18 cellular contexts compared by ENCODE assay signal in genomic region chr2:8254791-8255447, GRCh38.
DNase-seq lines count a peak whose midpoint lies in the region; FAIRE-seq and TF ChIP-seq lines count a peak whose summit lies in the region.
"Had no signal": no experiment of that assay in that cellular context is flagged by ENCODE, and none has a peak within 500 bp of the region (broad histone marks: within the 10 kb centered on the region; RNA-seq: fewer than 3 reads in every experiment).

No MANE protein-coding gene starts in this region.

- H3F3A ChIP-seq in MM.1S (ENCODE audit: insufficient read depth, low read length) = no peaks in the 10 kb centered on the region

- H3K4me3 Mint-ChIP-seq in dendritic cell treated with granulocyte-macrophage colony-stimulating factor and Interleukin-4, amounts not matched to agents 40 ng/mL and 50 ng/mL, for 4 days = no peak overlapping the region
- H3K4me3 Mint-ChIP-seq: CD4-positive, alpha-beta T cell had no signal

- peak overlapping the region; percentile 8 for H3K27ac Mint-ChIP-seq in dendritic cell treated with granulocyte-macrophage colony-stimulating factor and Interleukin-4, amounts not matched to agents 40 ng/mL and 50 ng/mL, for 4 days
- H3K27ac Mint-ChIP-seq: CD4-positive, alpha-beta T cell had no signal

- TF ChIP-seq CTCF in MM.1S (IDR thresholded peaks at IDR 0.05; ENCODE audit: low read length) = no peak

- H3K4me2 ChIP-seq in MM.1S (ENCODE audit: low read depth, low read length) = no peak overlapping the region
- H3K4me2 ChIP-seq: A549 had no signal

- peaks cover 9% of the 10 kb centered on the region for H3K36me3 Mint-ChIP-seq in dendritic cell treated with granulocyte-macrophage colony-stimulating factor and Interleukin-4, amounts not matched to agents 40 ng/mL and 50 ng/mL, for 4 days (ENCODE audit: low read depth)

- peaks cover 10% of the 10 kb centered on the region for H3K9me3 Mint-ChIP-seq in dendritic cell treated with granulocyte-macrophage colony-stimulating factor and Interleukin-4, amounts not matched to agents 40 ng/mL and 50 ng/mL, for 4 days
- H3K9me3 Mint-ChIP-seq: CD4-positive, alpha-beta T cell had no signal

- no peak overlapping the region for H2AFZ ChIP-seq in MM.1S (ENCODE audit: low read length)

- H3K27me3 ChIP-seq in HUES6 (ENCODE audit: control insufficient read depth, insufficient read depth, low read length) (no peaks in the 10 kb centered on the region), MM.1S (replicated peaks; ENCODE audit: insufficient read depth, low read length) (no peaks in the 10 kb centered on the region)

- FAIRE-seq in GM12891 (lab: Jason Lieb, UNC) = no peak
- FAIRE-seq: A549 had no signal

- no peaks in the 10 kb centered on the region for H3K9me2 ChIP-seq in MM.1S (replicated peaks; ENCODE audit: insufficient read depth, low read length)

- H3K4me3 ChIP-seq in HUES6 (ENCODE audit: low read depth, low read length) = no peak overlapping the region; the same call in 1 of the 2 replicates
- H3K4me3 ChIP-seq in MM.1S (ENCODE audit: low read length) = no peak overlapping the region
- H3K4me3 ChIP-seq: A549 had no signal

- H3K9ac ChIP-seq in HUES6 (ENCODE audit: low read length) (peak overlapping the region; percentile 88), MM.1S (ENCODE audit: low read length) (no peak overlapping the region)

- H3K36me3 ChIP-seq in HUES6 (ENCODE audit: control insufficient read depth, insufficient read depth, low read length) = no peaks in the 10 kb centered on the region
- H3K36me3 ChIP-seq in MM.1S (replicated peaks; ENCODE audit: insufficient read depth, low read length) = no peaks in the 10 kb centered on the region

- H3K4me1 ChIP-seq in HUES6 (ENCODE audit: control insufficient read depth, insufficient read depth, low read length) (peaks cover 56% of the 10 kb centered on the region), MM.1S (ENCODE audit: low read length) (no peaks in the 10 kb centered on the region)
- H3K4me1 ChIP-seq: A549 had no signal

- H3K27ac ChIP-seq in HUES6 (ENCODE audit: low read depth, low read length) (peak overlapping the region; percentile 89), MM.1S (ENCODE audit: low read length) (no peak overlapping the region)
- H3K27ac ChIP-seq: A549, HL-60 had no signal

- H3K79me2 ChIP-seq in MM.1S (ENCODE audit: low read length) = no peaks in the 10 kb centered on the region

- TF ChIP-seq POLR2A in GM12891 (IDR thresholded peaks at IDR 0.05; ENCODE audit: low read depth, low read length) = no peak

- H3K9me3 ChIP-seq in HUES6 (ENCODE audit: control insufficient read depth, insufficient read depth, low read depth, low read length) = peaks cover 17% of the 10 kb centered on the region
- H3K9me3 ChIP-seq in MM.1S (replicated peaks; ENCODE audit: insufficient read depth, low read length) = no peaks in the 10 kb centered on the region

- no peaks in the 10 kb centered on the region for H4K20me1 ChIP-seq in MM.1S (ENCODE audit: insufficient read depth, low read length)

- peaks cover 52% of the 10 kb centered on the region for H3K4me1 Mint-ChIP-seq in dendritic cell treated with granulocyte-macrophage colony-stimulating factor and Interleukin-4, amounts not matched to agents 40 ng/mL and 50 ng/mL, for 4 days (ENCODE audit: low read depth)

- H3K27me3 Mint-ChIP-seq in dendritic cell treated with granulocyte-macrophage colony-stimulating factor and Interleukin-4, amounts not matched to agents 40 ng/mL and 50 ng/mL, for 4 days = no peaks in the 10 kb centered on the region
- H3K27me3 Mint-ChIP-seq: CD4-positive, alpha-beta T cell had no signal

- intact Hi-C loops in dendritic cell treated with granulocyte-macrophage colony-stimulating factor and Interleukin-4, amounts not matched to agents 40 ng/mL and 50 ng/mL, for 4 days (cut with micrococcal nuclease) = no loop called here

- DNase-seq in GM12891 (ENCODE audit: insufficient read length, low spot score) (no peak), iPS-NIHi7 (ENCODE audit: extremely low spot score) (peak; percentile 19), midbrain (lab: John Stamatoyannopoulos, UW) (no peak), kidney glomerular epithelial cell (lab: John Stamatoyannopoulos, UW) (no peak), MM.1S (no peak), EL (no peak)
- DNase-seq: Caco-2; CD4-positive, alpha-beta T cell; DMS153; KBM-7; NCI-H1694 treated with DMSO at 0.1 percent for 48 hours; NCI-H510A; NCI-H774; SHP77 treated with DMSO at 0.1 percent for 48 hours had no signal

TF ChIP-seq in GM12891, 5 proteins besides CTCF, POLR2A, EP300 and RAD21:
- TF ChIP-seq POLR2AphosphoS5 (IDR thresholded peaks at IDR 0.05; ENCODE audit: low read depth, low read length) (no peak), PAX5 (IDR thresholded peaks at IDR 0.05; ENCODE audit: insufficient read depth, low read length, severe bottlenecking) (no peak), POU2F2 (IDR thresholded peaks at IDR 0.05; ENCODE audit: low read depth, low read length) (no peak), TAF1 (IDR thresholded peaks at IDR 0.05; ENCODE audit: low read depth, low read length) (no peak), SPI1 (IDR thresholded peaks at IDR 0.05; ENCODE audit: low read depth, low read length) (0 out of 2 replicates have a peak, but pooled peaks have one; percentile 20)
